19 cellular contexts compared by ENCODE assay signal in genomic region chr7:18648849-18649758, GRCh38.
"Had no signal": no experiment of that assay in that cellular context is flagged by ENCODE, and none has a peak within 500 bp of the region (broad histone marks: within the 10 kb centered on the region; RNA-seq: fewer than 3 reads in every experiment).

No MANE protein-coding gene starts in this region.

- H3K9me3 ChIP-seq: ascending aorta, breast epithelium, gastrocnemius medialis, heart left ventricle, mucosa of descending colon, thyroid gland had no signal

- H3K4me1 ChIP-seq: breast epithelium, gastrocnemius medialis, thyroid gland had no signal

- H3K36me3 Mint-ChIP-seq: activated naive CD8-positive, alpha-beta T cell treated with anti-CD3 and anti-CD28 coated beads, Interleukin-2, amount 10 ng/mL, durations not matched to agents 7 days and 5 days had no signal

- DNase-seq: activated CD4-positive, CD25-positive, alpha-beta regulatory T cell; activated CD8-positive, alpha-beta T cell treated with anti-CD3 and anti-CD28 coated beads for 36 hours; activated naive CD4-positive, alpha-beta T cell; activated naive CD8-positive, alpha-beta T cell treated with anti-CD3 and anti-CD28 coated beads, Interleukin-2, amount 10 ng/mL, durations not matched to agents 7 days and 5 days; cerebellar nuclear complex; dermis blood vessel endothelial cell; gastrocnemius medialis; heart left ventricle; mucosa of descending colon; naive thymus-derived CD4-positive, alpha-beta T cell; stimulated activated CD4-positive, alpha-beta T cell treated with anti-CD3 and anti-CD28 coated beads, Interleukin-2, amount 100 ng/mL, for 48 hours; stimulated activated naive B cell treated with anti-CD40 and anti-IgM and Interleukin-4, amounts not matched to agents 10 μg/mL and 1 μg/mL and 100 μg/mL, for 72 hours; SW 1271; thyroid gland had no signal

- H3K27me3 Mint-ChIP-seq: activated CD8-positive, alpha-beta T cell treated with anti-CD3 and anti-CD28 coated beads for 36 hours; activated naive CD8-positive, alpha-beta T cell treated with anti-CD3 and anti-CD28 coated beads, Interleukin-2, amount 10 ng/mL, durations not matched to agents 7 days and 5 days; naive thymus-derived CD4-positive, alpha-beta T cell; stimulated activated naive B cell treated with anti-CD40 and anti-IgM and Interleukin-4, amounts not matched to agents 10 μg/mL and 1 μg/mL and 100 μg/mL, for 72 hours had no signal

- H3K4me3 ChIP-seq: ascending aorta, breast epithelium, gastrocnemius medialis, heart left ventricle, mucosa of descending colon, thyroid gland had no signal

- H3K9me3 Mint-ChIP-seq: activated CD8-positive, alpha-beta T cell treated with anti-CD3 and anti-CD28 coated beads for 36 hours; activated naive CD8-positive, alpha-beta T cell treated with anti-CD3 and anti-CD28 coated beads, Interleukin-2, amount 10 ng/mL, durations not matched to agents 7 days and 5 days; stimulated activated naive B cell treated with anti-CD40 and anti-IgM and Interleukin-4, amounts not matched to agents 10 μg/mL and 1 μg/mL and 100 μg/mL, for 72 hours had no signal

- H3K27ac ChIP-seq: ascending aorta, breast epithelium, epithelial cell of prostate, gastrocnemius medialis, heart left ventricle, thyroid gland had no signal

- FAIRE-seq: islet of Langerhans, urothelium cell line had no signal

- H3K36me3 ChIP-seq: breast epithelium, thyroid gland had no signal

- H3K27me3 ChIP-seq: ascending aorta, breast epithelium, gastrocnemius medialis, heart left ventricle, thyroid gland had no signal

- H3K4me1 Mint-ChIP-seq: activated naive CD8-positive, alpha-beta T cell treated with anti-CD3 and anti-CD28 coated beads, Interleukin-2, amount 10 ng/mL, durations not matched to agents 7 days and 5 days had no signal

- H3K27ac Mint-ChIP-seq: activated naive CD8-positive, alpha-beta T cell treated with anti-CD3 and anti-CD28 coated beads, Interleukin-2, amount 10 ng/mL, durations not matched to agents 7 days and 5 days; stimulated activated naive B cell treated with anti-CD40 and anti-IgM and Interleukin-4, amounts not matched to agents 10 μg/mL and 1 μg/mL and 100 μg/mL, for 72 hours had no signal

- ATAC-seq: activated CD8-positive, alpha-beta T cell treated with anti-CD3 and anti-CD28 coated beads for 36 hours; gastrocnemius medialis; mucosa of descending colon; naive thymus-derived CD4-positive, alpha-beta T cell; stimulated activated naive B cell treated with anti-CD40 and anti-IgM and Interleukin-4, amounts not matched to agents 10 μg/mL and 1 μg/mL and 100 μg/mL, for 72 hours had no signal

- H3K4me3 Mint-ChIP-seq: activated CD8-positive, alpha-beta T cell treated with anti-CD3 and anti-CD28 coated beads for 36 hours; activated naive CD8-positive, alpha-beta T cell treated with anti-CD3 and anti-CD28 coated beads, Interleukin-2, amount 10 ng/mL, durations not matched to agents 7 days and 5 days; naive thymus-derived CD4-positive, alpha-beta T cell; stimulated activated naive B cell treated with anti-CD40 and anti-IgM and Interleukin-4, amounts not matched to agents 10 μg/mL and 1 μg/mL and 100 μg/mL, for 72 hours had no signal
